Comparison of ENCODE assay signal across 10 cellular contexts in the genomic region with DNA sequence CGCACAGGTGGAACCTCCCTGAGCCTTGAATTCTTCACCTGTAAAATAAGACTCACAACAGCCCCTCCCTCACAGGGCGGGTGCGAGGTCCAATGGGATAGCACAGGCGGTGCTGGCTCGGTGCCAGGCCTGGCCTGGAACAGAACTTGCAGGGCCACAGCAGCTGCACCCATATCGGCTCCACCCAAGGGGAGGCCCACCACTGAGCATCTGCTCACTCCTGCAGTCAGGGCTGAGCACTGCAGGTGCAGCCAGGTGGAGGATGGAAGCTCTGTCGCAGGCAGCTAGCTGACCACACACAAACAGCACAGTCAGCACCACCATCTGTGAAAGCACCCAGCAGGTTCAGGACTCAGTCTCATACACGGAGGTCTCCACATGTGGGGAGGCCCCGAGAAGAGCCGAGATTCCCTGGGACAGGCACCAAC. TPM values are rescaled to one million over a fixed set of nuclear protein-coding genes. Genes with fewer than 3 reads are reported as not detected.
DNase-seq lines count a peak whose midpoint lies in the region; ATAC-seq and TF ChIP-seq lines count a peak whose summit lies in the region.
"Had no signal": no experiment of that assay in that cellular context is flagged by ENCODE, and none has a peak within 500 bp of the region (broad histone marks: within the 10 kb centered on the region; RNA-seq: fewer than 3 reads in every experiment).

No MANE protein-coding gene starts in this region.

- TF ChIP-seq CTCF in right atrium auricular region (IDR thresholded peaks at IDR 0.05) (no peak), transverse colon (IDR thresholded peaks at IDR 0.05) (peak in 3 of 5 experiments; percentile 25 to 72 (median 54)), lower leg skin (IDR thresholded peaks at IDR 0.05) (no peak)

- H3K9me3 ChIP-seq in right atrium auricular region (no peaks in the 10 kb centered on the region), esophagus (ENCODE audit: control insufficient read depth in 2 of 2, insufficient read depth in 1 of 2, low read depth in 1 of 2, low read length in 1 of 2) (no peaks in the 10 kb centered on the region), transverse colon (no peaks in the 10 kb centered on the region)

- H3K27me3 ChIP-seq in right atrium auricular region (no peaks in the 10 kb centered on the region), esophagus (ENCODE audit: control insufficient read depth in 1 of 2, insufficient read depth in 2 of 2, low read length in 2 of 2) (no peaks in the 10 kb centered on the region), transverse colon (no peaks in the 10 kb centered on the region)

- no peak for TF ChIP-seq EP300 in transverse colon (IDR thresholded peaks at IDR 0.05; ENCODE audit: low read depth)

- TF ChIP-seq POLR2A in transverse colon (IDR thresholded peaks at IDR 0.05) (peak; percentile 15), lower leg skin (IDR thresholded peaks at IDR 0.05) (no peak)

- in situ Hi-C loops in transverse colon (cut with MboI; ENCODE audit: low pct_ligation_motif_present in 1 of 4, low pct_unique_long_range_greater_than_20kb in 1 of 4, low sequenced_read_pairs in 3 of 4), result loop anchor here in 1 of 4 donors (25.0 kb wide), 1 partner anchor 304 kb away; a partner anchor contains a TSS

- no peaks in the 10 kb centered on the region for H3K36me3 ChIP-seq in right atrium auricular region
- H3K36me3 ChIP-seq in esophagus (ENCODE audit: control insufficient read depth in 2 of 2, insufficient read depth in 2 of 2, low read length in 1 of 2), result peaks cover 0 to 9% of the 10 kb centered on the region in 2 donors
- H3K36me3 ChIP-seq in transverse colon, result peaks cover 0 to 11% (median 5%) of the 10 kb centered on the region in 4 donors

- 41 to 54% methylated on average over 10 of the region's 10 CpGs for WGBS in esophagus, 2 donors
- 38% methylated on average over 10 of the region's 10 CpGs; no CpG with 5 or more reads in 1 of the 2 donors for WGBS in transverse colon (ENCODE audit: low coverage in 1 of 2), 2 donors
- 45 to 63% methylated on average over 5 to 10 of the region's 10 CpGs for WGBS in lower leg skin, 2 donors

- peak; percentile 60 for DNase-seq in Right ventricle myocardium superior
- DNase-seq in right atrium auricular region (ENCODE audit: low spot score), result no peak
- peak; percentile 95 for DNase-seq in NCI-H2171 treated with DMSO at 0.1 percent for 48 hours (lab: John Stamatoyannopoulos, UW)
- peak; percentile 93 for DNase-seq in transverse colon
- no peak for DNase-seq in lower leg skin (ENCODE audit: low spot score in 2 of 2)
- DNase-seq in T-helper 2 cell, result no peak
- DNase-seq: activated CD8-positive, alpha-beta memory T cell treated with anti-CD3 and anti-CD28 coated beads, Interleukin-2, amount 50 U/mL, for 4 hours; caudate nucleus had no signal

- H3K4me3 ChIP-seq in right atrium auricular region, result no peak overlapping the region
- no peak overlapping the region for H3K4me3 ChIP-seq in esophagus (ENCODE audit: low read depth in 1 of 2, low read length in 2 of 2)
- H3K4me3 ChIP-seq in transverse colon, result no peak overlapping the region
- no peak overlapping the region for H3K4me3 ChIP-seq in lower leg skin (ENCODE audit: low read depth, poor library complexity, severe bottlenecking)

- H3K27ac ChIP-seq in right atrium auricular region (no peak overlapping the region), esophagus (ENCODE audit: low read depth in 2 of 2, low read length in 1 of 2) (peak overlapping the region; percentile 12 to 24), transverse colon (peak overlapping the region in 3 of 4 donors; percentile 51 to 71 (median 59))

- H3K4me1 ChIP-seq in right atrium auricular region (peaks cover 0 to 35% of the 10 kb centered on the region in 2 donors), esophagus (ENCODE audit: control insufficient read depth in 2 of 2, insufficient read depth in 2 of 2, low read length in 1 of 2) (peaks cover 3 to 7% of the 10 kb centered on the region in 2 donors), transverse colon (peaks cover 0 to 36% (median 23%) of the 10 kb centered on the region in 4 donors)

- ATAC-seq in Right ventricle myocardium superior (ENCODE audit: poor library complexity), result peak; percentile 37
- ATAC-seq in GM19023 (IDR thresholded peaks at IDR 0.05; ENCODE audit: unreplicated experiment), result no peak

- intact Hi-C loops in Right ventricle myocardium superior (cut with DNase I), result no loop called here
- intact Hi-C loops in transverse colon (cut with DNase I; ENCODE audit: low total_unique reads), result no loop called here
- intact Hi-C loops in lower leg skin (cut with DNase I; ENCODE audit: low total_unique reads), result no loop called here

RNA-seq across cellular contexts. Expression of a gene that starts 19.6 kb away (rescaled TPM):
- 14.3 TPM for total RNA-seq in Right ventricle myocardium superior
- total RNA-seq in right atrium auricular region, result 10 to 100 TPM; 12.9 to 28.8 TPM
- polyA plus RNA-seq in esophagus, result 10 to 100 TPM; 14.7 to 18.6 TPM
- total RNA-seq in transverse colon, result 10 to 100 TPM in 3 of 4 donors, 1 to 10 TPM in 1; 8.6 to 23.3 (median 20.5) TPM
- total RNA-seq in lower leg skin, result 10 to 100 TPM; 19.6 to 27.6 (median 26.7) TPM

RNA-seq across cellular contexts. Expression of a gene that starts 39.3 kb away (rescaled TPM):
- total RNA-seq in Right ventricle myocardium superior, result not detected
- total RNA-seq in right atrium auricular region, result 1 to 10 TPM in 1 of 2 donors, under 1 TPM in 1; 0.75 to 1.6 TPM
- under 1 TPM; 0.39 to 0.52 TPM for polyA plus RNA-seq in esophagus
- 1 to 10 TPM in 3 of 4 donors, not detected in 1; 1.6 to 7.5 (median 3.7) TPM for total RNA-seq in transverse colon
- total RNA-seq in lower leg skin, result under 1 TPM; 0.08 to 0.88 (median 0.38) TPM

Comparison
In these comparisons a context has a peak if more than half of its experiments do, and no peak if none do; other contexts are left out.
1. DNase-seq: peak in Right ventricle myocardium superior (single experiment), NCI-H2171 treated with DMSO at 0.1 percent for 48 hours (single experiment) and transverse colon (single experiment); none in right atrium auricular region (single experiment), lower leg skin (0 of 2) and T-helper 2 cell (0 of 5).
2. H3K27ac ChIP-seq: peak in esophagus (2 of 2) and transverse colon (3 of 4); none in right atrium auricular region (0 of 2).
3. CTCF ChIP-seq: peak in transverse colon (3 of 5); none in right atrium auricular region (0 of 2) and lower leg skin (0 of 3).